ENCODE assay signal across 9 cellular contexts in the genomic region with DNA sequence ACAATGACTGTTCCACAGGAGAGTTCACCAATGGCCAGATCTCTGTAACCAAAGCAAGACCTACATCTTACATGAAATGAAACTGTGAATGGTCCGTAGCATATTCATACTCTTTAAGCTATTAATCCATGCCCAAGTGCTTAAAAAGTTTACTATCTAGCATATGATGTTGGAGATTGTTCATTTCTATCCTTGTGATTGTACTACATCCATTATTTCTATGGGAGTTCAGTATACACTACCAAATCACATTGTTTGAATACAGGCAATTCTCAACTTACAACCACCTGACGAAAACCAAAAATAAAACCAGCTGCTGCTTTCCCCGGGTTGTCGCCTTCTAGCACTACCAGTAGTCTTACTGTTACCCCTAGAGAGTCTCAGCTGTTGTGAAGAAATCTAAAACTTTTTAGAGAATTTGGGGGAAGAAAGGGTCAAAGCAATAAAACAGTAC. TPM values are rescaled to one million over a fixed set of nuclear protein-coding genes. Genes with fewer than 3 reads are reported as not detected.
A peak's percentile ranks its signal among the peaks of the same experiment; 100 is the strongest.
DNase-seq lines count a peak whose midpoint lies in the region; ATAC-seq and TF ChIP-seq lines count a peak whose summit lies in the region.
"Had no signal": no experiment of that assay in that cellular context is flagged by ENCODE, and none has a peak within 500 bp of the region (broad histone marks: within the 10 kb centered on the region; RNA-seq: fewer than 3 reads in every experiment).

No MANE protein-coding gene starts in this region.

- TF ChIP-seq CTCF in mucosa of descending colon (IDR thresholded peaks at IDR 0.05) = no peak

- H3K9me3 ChIP-seq in mucosa of descending colon = no peaks in the 10 kb centered on the region
- H3K9me3 ChIP-seq: neutrophil had no signal

- DNase-seq in mucosa of descending colon = no peak
- no peak for DNase-seq in activated gamma-delta T cell treated with Interleukin-2 at 50 U/mL for 16 hours
- no peak for DNase-seq in SW480 (ENCODE audit: low spot score)
- DNase-seq in NCI-H1436 treated with DMSO at 0.1 percent for 48 hours (lab: John Stamatoyannopoulos, UW) = no peak
- DNase-seq in kidney glomerular epithelial cell (lab: John Stamatoyannopoulos, UW) = no peak

- no peaks in the 10 kb centered on the region for H3K4me1 ChIP-seq in mucosa of descending colon (ENCODE audit: low read depth)

- no peaks in the 10 kb centered on the region for H3K36me3 ChIP-seq in mucosa of descending colon (ENCODE audit: low read depth)
- H3K36me3 ChIP-seq: neutrophil had no signal

- no peak overlapping the region for H3K4me3 ChIP-seq in mucosa of descending colon

- intact Hi-C loops in mucosa of descending colon (cut with DNase I, micrococcal nuclease) = no loop called here

- ATAC-seq in GM18520 (IDR thresholded peaks at IDR 0.05; ENCODE audit: unreplicated experiment) = peak; percentile 51
- ATAC-seq in GM21576 (IDR thresholded peaks at IDR 0.05; ENCODE audit: unreplicated experiment) = peak; percentile 74
- peak; percentile 61 for ATAC-seq in HG03460 (IDR thresholded peaks at IDR 0.05; ENCODE audit: unreplicated experiment)
- peak; percentile 33 for ATAC-seq in mucosa of descending colon

RNA-seq across cellular contexts. Expression of gene HIVEP2, which starts 37.9 kb away (rescaled TPM):
- total RNA-seq in mucosa of descending colon = 10 to 100 TPM in 2 of 3 donors, 1 to 10 TPM in 1; 7.8 to 17.7 (median 11.3) TPM
